8 cellular contexts compared by ENCODE assay signal in genomic region chr1:155687705-155688317, GRCh38. TPM values are rescaled to one million over a fixed set of nuclear protein-coding genes. Genes with fewer than 3 reads are reported as not detected.
DNase-seq lines count a peak whose midpoint lies in the region; ATAC-seq and TF ChIP-seq lines count a peak whose summit lies in the region.
"Not testable (repeated sequence)": the region's sequence is repeated elsewhere in the genome, so short reads cannot be mapped to it uniquely, and the experiment has no call there.

No MANE protein-coding gene starts in this region.

- not testable (repeated sequence) for H3K9me3 Mint-ChIP-seq in activated CD4-positive, alpha-beta T cell treated with anti-CD3 and anti-CD28 coated beads, Interleukin-2, amount 10 ng/mL, durations not matched to agents 24 days and 14 days; osteocyte (ENCODE audit: unreplicated experiment)

- ATAC-seq in GM18858 (IDR thresholded peaks at IDR 0.05; ENCODE audit: unreplicated experiment) (peak; percentile 9), HG02642 (IDR thresholded peaks at IDR 0.05; ENCODE audit: poor library complexity, unreplicated experiment) (peak; percentile 24)

- intact Hi-C loops in activated CD4-positive, alpha-beta T cell treated with anti-CD3 and anti-CD28 coated beads, Interleukin-2, amount 10 ng/mL, durations not matched to agents 24 days and 14 days (cut with micrococcal nuclease): loop anchor here (1.0 to 5.0 kb wide), 2 partner anchors 57 to 169 kb away; partner anchors contain the start of genes GON4L and SYT11

- TF ChIP-seq CTCF in coronary artery (IDR thresholded peaks at IDR 0.05); osteocyte (IDR thresholded peaks at IDR 0.05): not testable (repeated sequence)

- peak overlapping the region; percentile 95 for H3K4me3 ChIP-seq in Karpas-422 (ENCODE audit: low read length)
- H3K4me3 ChIP-seq in coronary artery: peak overlapping the region; percentile 99
- H3K4me3 ChIP-seq in iPS-18a (ENCODE audit: low read length): peak overlapping the region; percentile 91

- H3K4me2 ChIP-seq in Karpas-422 (ENCODE audit: low read depth, low read length, poor library complexity, severe bottlenecking): peak overlapping the region; percentile 77

- peak overlapping the region; percentile 98; the same call in 1 of the 2 replicates for H2AFZ ChIP-seq in Karpas-422 (ENCODE audit: low read length)

- H3K27ac ChIP-seq in Karpas-422 (ENCODE audit: low read length) (peak overlapping the region; percentile 82), coronary artery (peak overlapping the region; percentile 90 to 100), iPS-18a (ENCODE audit: low read length) (peak overlapping the region; percentile 71)

- H3K4me1 ChIP-seq in Karpas-422 (ENCODE audit: low read length): peaks cover 27% of the 10 kb centered on the region
- not testable (repeated sequence) for H3K4me1 ChIP-seq in iPS-18a (ENCODE audit: control insufficient read depth, low read depth, low read length)

- H3K4me1 Mint-ChIP-seq in activated CD4-positive, alpha-beta T cell treated with anti-CD3 and anti-CD28 coated beads, Interleukin-2, amount 10 ng/mL, durations not matched to agents 24 days and 14 days: peaks cover 53% of the 10 kb centered on the region
- peaks cover 32% of the 10 kb centered on the region for H3K4me1 Mint-ChIP-seq in osteocyte (ENCODE audit: unreplicated experiment)

- peaks cover 95% of the 10 kb centered on the region for H3K79me2 ChIP-seq in Karpas-422 (ENCODE audit: low read length)

- not testable (repeated sequence) for H4K20me1 ChIP-seq in Karpas-422 (ENCODE audit: insufficient read depth, low read depth, low read length)

- H3K9me2 ChIP-seq in Karpas-422 (replicated peaks; ENCODE audit: insufficient read depth, low read length): not testable (repeated sequence)

- DNase-seq in Karpas-422; activated CD4-positive, alpha-beta T cell treated with anti-CD3 and anti-CD28 coated beads, Interleukin-2, amount 10 ng/mL, durations not matched to agents 24 days and 14 days; coronary artery (ENCODE audit: low spot score); osteocyte (ENCODE audit: extremely low spot score, unreplicated experiment): not testable (repeated sequence)
- DNase-seq in ureter (ENCODE audit: low spot score): peak; percentile 67

- H3K27ac Mint-ChIP-seq in activated CD4-positive, alpha-beta T cell treated with anti-CD3 and anti-CD28 coated beads, Interleukin-2, amount 10 ng/mL, durations not matched to agents 24 days and 14 days: peak overlapping the region; percentile 98
- peak overlapping the region; percentile 95 for H3K27ac Mint-ChIP-seq in osteocyte (ENCODE audit: unreplicated experiment)

- peaks cover 55% of the 10 kb centered on the region for H3K36me3 Mint-ChIP-seq in activated CD4-positive, alpha-beta T cell treated with anti-CD3 and anti-CD28 coated beads, Interleukin-2, amount 10 ng/mL, durations not matched to agents 24 days and 14 days (ENCODE audit: low read depth)
- H3K36me3 Mint-ChIP-seq in osteocyte (ENCODE audit: unreplicated experiment): peaks cover 19% of the 10 kb centered on the region

- H3K9ac ChIP-seq in Karpas-422 (ENCODE audit: low read length) (peak overlapping the region; percentile 99), iPS-18a (ENCODE audit: low read length) (peak overlapping the region; percentile 86)

- H3K9me3 ChIP-seq in Karpas-422 (ENCODE audit: low read length); iPS-18a (ENCODE audit: control insufficient read depth, low read depth, low read length): not testable (repeated sequence)

- peak overlapping the region; percentile 97 for H3K4me3 Mint-ChIP-seq in activated CD4-positive, alpha-beta T cell treated with anti-CD3 and anti-CD28 coated beads, Interleukin-2, amount 10 ng/mL, durations not matched to agents 24 days and 14 days
- peak overlapping the region; percentile 95 for H3K4me3 Mint-ChIP-seq in osteocyte (ENCODE audit: unreplicated experiment)

- H3K27me3 Mint-ChIP-seq in activated CD4-positive, alpha-beta T cell treated with anti-CD3 and anti-CD28 coated beads, Interleukin-2, amount 10 ng/mL, durations not matched to agents 24 days and 14 days; osteocyte (ENCODE audit: unreplicated experiment): not testable (repeated sequence)

- not testable (repeated sequence) for H3K27me3 ChIP-seq in Karpas-422 (ENCODE audit: low read length); iPS-18a (ENCODE audit: control insufficient read depth, insufficient read depth, low read length)

- peaks cover 29% of the 10 kb centered on the region for H3K36me3 ChIP-seq in Karpas-422 (ENCODE audit: insufficient read depth, low read length)
- H3K36me3 ChIP-seq in iPS-18a (ENCODE audit: control insufficient read depth, low read depth, low read length): peaks cover 22% of the 10 kb centered on the region

RNA-seq across cellular contexts. Expression of gene YY1AP1, which starts 0.8 kb away (rescaled TPM):
- 54.4 and 67.0 TPM in 2 replicates for total RNA-seq in Karpas-422 (2014; rRNA removed; shearing (Covaris generic); ENCODE audit: low replicate concordance)
- 64.3 and 65.1 TPM in 2 replicates for total RNA-seq in activated CD4-positive, alpha-beta T cell treated with anti-CD3 and anti-CD28 coated beads, Interleukin-2, amount 10 ng/mL, durations not matched to agents 24 days and 14 days
- 50.1 and 53.3 TPM in 2 replicates for total RNA-seq in osteocyte
- total RNA-seq in ureter: 91.7 TPM

RNA-seq across cellular contexts. Expression of gene DAP3, which starts 1.1 kb away (rescaled TPM):
- 102 and 107 TPM in 2 replicates for total RNA-seq in Karpas-422 (2014; rRNA removed; shearing (Covaris generic); ENCODE audit: low replicate concordance)
- total RNA-seq in activated CD4-positive, alpha-beta T cell treated with anti-CD3 and anti-CD28 coated beads, Interleukin-2, amount 10 ng/mL, durations not matched to agents 24 days and 14 days: 193 and 201 TPM in 2 replicates
- total RNA-seq in osteocyte (78.0 and 85.2 TPM in 2 replicates), ureter (122 TPM)
